Comparison of ENCODE assay signal across 24 cellular contexts in the genomic region with DNA sequence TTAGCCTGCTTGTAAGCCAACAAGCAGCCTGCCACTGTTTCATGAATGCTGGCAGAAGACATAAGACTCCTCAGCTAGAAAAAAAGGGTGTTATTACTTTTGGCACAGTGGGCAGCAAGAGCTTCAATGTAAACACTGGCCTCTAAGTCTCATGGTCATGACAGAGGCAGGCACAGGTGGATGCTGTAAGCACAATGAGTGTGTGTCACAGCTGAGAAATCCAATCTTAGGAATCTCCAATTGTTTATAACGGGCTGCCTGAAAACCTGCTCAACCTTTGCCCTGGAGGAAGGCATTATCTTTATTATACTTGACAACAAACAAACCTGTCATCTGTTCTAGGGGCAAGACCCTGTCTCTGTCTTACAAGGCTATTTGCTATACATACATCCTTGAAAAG.
"Had no signal": no experiment of that assay in that cellular context is flagged by ENCODE, and none has a peak within 500 bp of the region (broad histone marks: within the 10 kb centered on the region; RNA-seq: fewer than 3 reads in every experiment).

No MANE protein-coding gene starts in this region.

- H3K4me3 ChIP-seq: dorsolateral prefrontal cortex, left lung, mucosa of descending colon, right lobe of liver, suprapubic skin, transverse colon, upper lobe of right lung, uterus had no signal

- H3K4me3 Mint-ChIP-seq: mesothelial cell of epicardium; naive B cell; natural killer cell treated with Interleukin-12 subunit alpha and Interleukin-12 subunit beta and Interleukin-15 and Interleukin-18, amount 100 ng/mL, for 72 hours; neural crest cell; stimulated activated naive CD8-positive, alpha-beta T cell treated with anti-CD3 and anti-CD28 coated beads, Interleukin-15, amount 100 ng/mL, for 72 hours had no signal

- DNase-seq: dorsolateral prefrontal cortex; effector CD4-positive, alpha-beta T cell; kidney; left lung; mesenchymal stem cell; mucosa of descending colon; naive B cell; right lobe of liver; small intestine; stimulated activated CD4-positive, alpha-beta T cell treated with anti-CD3 and anti-CD28 coated beads, Interleukin-12 subunit alpha, Interleukin-12 subunit beta, amount 100 ng/mL, for 4 hours; stimulated activated CD4-positive, alpha-beta T cell treated with anti-CD3 and anti-CD28 coated beads, Interleukin-1b, Interleukin-23, amount 100 ng/mL, for 48 hours; stimulated activated CD4-positive, alpha-beta T cell treated with anti-CD3 and anti-CD28 coated beads, Interleukin-4, amount 100 ng/mL, for 1 hour; stimulated activated CD8-positive, alpha-beta memory T cell treated with anti-CD3 and anti-CD28 coated beads, Interleukin-4, amount 100 ng/mL, for 48 hours; stimulated activated naive CD4-positive, alpha-beta T cell; stimulated activated naive CD8-positive, alpha-beta T cell treated with anti-CD3 and anti-CD28 coated beads, Interleukin-15, amount 100 ng/mL, for 72 hours; transverse colon; upper lobe of right lung; uterus had no signal

- H3K9me3 ChIP-seq: left lung, mucosa of descending colon, right lobe of liver, suprapubic skin, transverse colon, upper lobe of right lung, uterus had no signal

- H3K36me3 ChIP-seq: left lung, right lobe of liver, suprapubic skin, transverse colon, upper lobe of right lung had no signal

- H3K4me1 Mint-ChIP-seq: mesothelial cell of epicardium; naive B cell; neural crest cell; stimulated activated naive CD8-positive, alpha-beta T cell treated with anti-CD3 and anti-CD28 coated beads, Interleukin-15, amount 100 ng/mL, for 72 hours had no signal

- H3K4me1 ChIP-seq: left lung, parathyroid adenoma, right lobe of liver, suprapubic skin, transverse colon, upper lobe of right lung, uterus had no signal

- H3K27ac ChIP-seq: dorsolateral prefrontal cortex, left lung, parathyroid adenoma, right lobe of liver, suprapubic skin, transverse colon, upper lobe of right lung, uterus had no signal

- H3K27me3 ChIP-seq: dorsolateral prefrontal cortex, left lung, right lobe of liver, suprapubic skin, transverse colon, upper lobe of right lung, uterus had no signal

- H3K36me3 Mint-ChIP-seq: mesothelial cell of epicardium, naive B cell had no signal

- H3K27ac Mint-ChIP-seq: mesothelial cell of epicardium; naive B cell; natural killer cell treated with Interleukin-12 subunit alpha and Interleukin-12 subunit beta and Interleukin-15 and Interleukin-18, amount 100 ng/mL, for 72 hours; stimulated activated naive CD8-positive, alpha-beta T cell treated with anti-CD3 and anti-CD28 coated beads, Interleukin-15, amount 100 ng/mL, for 72 hours had no signal

- H3K27me3 Mint-ChIP-seq: naive B cell; natural killer cell treated with Interleukin-12 subunit alpha and Interleukin-12 subunit beta and Interleukin-15 and Interleukin-18, amount 100 ng/mL, for 72 hours; progenitor cell of endocrine pancreas; stimulated activated naive CD8-positive, alpha-beta T cell treated with anti-CD3 and anti-CD28 coated beads, Interleukin-15, amount 100 ng/mL, for 72 hours had no signal
